ENCODE assay signal across 1 cellular context in the genomic region with DNA sequence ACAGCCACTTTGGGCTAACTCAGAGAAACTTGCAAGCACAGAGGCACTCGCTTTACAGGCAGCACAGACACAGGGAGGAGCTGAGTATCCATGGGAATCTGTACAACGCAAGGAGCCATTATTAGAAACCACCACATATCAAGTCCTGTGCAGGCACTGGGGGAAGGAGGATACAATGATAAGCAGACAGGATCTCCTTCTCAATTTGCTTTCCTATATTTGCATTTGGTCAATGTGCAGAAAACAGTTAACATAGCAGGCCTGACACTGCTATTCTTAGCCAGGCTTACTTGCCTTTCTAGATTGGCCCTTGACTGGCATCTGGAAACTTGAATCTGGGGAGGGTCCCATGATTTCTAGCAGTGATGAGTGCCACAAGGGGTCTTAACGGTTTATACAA.
TF ChIP-seq lines count a peak whose summit lies in the region.

No MANE protein-coding gene starts in this region.

TF ChIP-seq in K562, 482 proteins besides CTCF, POLR2A, EP300 and RAD21 (continued from another document and continues in another):
- TF ChIP-seq, protein P1, sequence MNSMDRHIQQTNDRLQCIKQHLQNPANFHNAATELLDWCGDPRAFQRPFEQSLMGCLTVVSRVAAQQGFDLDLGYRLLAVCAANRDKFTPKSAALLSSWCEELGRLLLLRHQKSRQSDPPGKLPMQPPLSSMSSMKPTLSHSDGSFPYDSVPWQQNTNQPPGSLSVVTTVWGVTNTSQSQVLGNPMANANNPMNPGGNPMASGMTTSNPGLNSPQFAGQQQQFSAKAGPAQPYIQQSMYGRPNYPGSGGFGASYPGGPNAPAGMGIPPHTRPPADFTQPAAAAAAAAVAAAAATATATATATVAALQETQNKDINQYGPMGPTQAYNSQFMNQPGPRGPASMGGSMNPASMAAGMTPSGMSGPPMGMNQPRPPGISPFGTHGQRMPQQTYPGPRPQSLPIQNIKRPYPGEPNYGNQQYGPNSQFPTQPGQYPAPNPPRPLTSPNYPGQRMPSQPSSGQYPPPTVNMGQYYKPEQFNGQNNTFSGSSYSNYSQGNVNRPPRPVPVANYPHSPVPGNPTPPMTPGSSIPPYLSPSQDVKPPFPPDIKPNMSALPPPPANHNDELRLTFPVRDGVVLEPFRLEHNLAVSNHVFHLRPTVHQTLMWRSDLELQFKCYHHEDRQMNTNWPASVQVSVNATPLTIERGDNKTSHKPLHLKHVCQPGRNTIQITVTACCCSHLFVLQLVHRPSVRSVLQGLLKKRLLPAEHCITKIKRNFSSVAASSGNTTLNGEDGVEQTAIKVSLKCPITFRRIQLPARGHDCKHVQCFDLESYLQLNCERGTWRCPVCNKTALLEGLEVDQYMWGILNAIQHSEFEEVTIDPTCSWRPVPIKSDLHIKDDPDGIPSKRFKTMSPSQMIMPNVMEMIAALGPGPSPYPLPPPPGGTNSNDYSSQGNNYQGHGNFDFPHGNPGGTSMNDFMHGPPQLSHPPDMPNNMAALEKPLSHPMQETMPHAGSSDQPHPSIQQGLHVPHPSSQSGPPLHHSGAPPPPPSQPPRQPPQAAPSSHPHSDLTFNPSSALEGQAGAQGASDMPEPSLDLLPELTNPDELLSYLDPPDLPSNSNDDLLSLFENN (IDR thresholded peaks at IDR 0.05; ENCODE audit: low read depth in 2 of 2, low read length in 2 of 2) = peak in 1 of 2 experiments; percentile 99; a peak in 2 of 4 replicates
- peak; percentile 95 for TF ChIP-seq DACH1 (IDR thresholded peaks at IDR 0.05; ENCODE audit: partially characterized antibody)
- TF ChIP-seq MCM5 (IDR thresholded peaks at IDR 0.05; ENCODE audit: low read depth) = no peak
- peak in 1 of 2 experiments; percentile 62; a peak in 2 of 4 replicates for TF ChIP-seq MAZ (CRISPR knock-in tag; conservative IDR thresholded peaks at IDR 0.05 in 1 of 2, IDR thresholded peaks at IDR 0.05 in 1 of 2)
- TF ChIP-seq SMAD4 (CRISPR knock-in tag; conservative IDR thresholded peaks at IDR 0.05) = peak; percentile 95
- TF ChIP-seq ZNF121 (CRISPR knock-in tag; conservative IDR thresholded peaks at IDR 0.05) = no peak
- no peak for TF ChIP-seq ESRRB (CRISPR knock-in tag; IDR thresholded peaks at IDR 0.05; ENCODE audit: borderline replicate concordance)
- no peak for TF ChIP-seq BRD4 (IDR thresholded peaks at IDR 0.05)
- TF ChIP-seq, protein P2, sequence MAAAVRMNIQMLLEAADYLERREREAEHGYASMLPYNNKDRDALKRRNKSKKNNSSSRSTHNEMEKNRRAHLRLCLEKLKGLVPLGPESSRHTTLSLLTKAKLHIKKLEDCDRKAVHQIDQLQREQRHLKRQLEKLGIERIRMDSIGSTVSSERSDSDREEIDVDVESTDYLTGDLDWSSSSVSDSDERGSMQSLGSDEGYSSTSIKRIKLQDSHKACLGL (CRISPR knock-in tag; IDR thresholded peaks at IDR 0.05; ENCODE audit: borderline replicate concordance, poor library complexity, severe bottlenecking) = no peak
- TF ChIP-seq, protein P3, sequence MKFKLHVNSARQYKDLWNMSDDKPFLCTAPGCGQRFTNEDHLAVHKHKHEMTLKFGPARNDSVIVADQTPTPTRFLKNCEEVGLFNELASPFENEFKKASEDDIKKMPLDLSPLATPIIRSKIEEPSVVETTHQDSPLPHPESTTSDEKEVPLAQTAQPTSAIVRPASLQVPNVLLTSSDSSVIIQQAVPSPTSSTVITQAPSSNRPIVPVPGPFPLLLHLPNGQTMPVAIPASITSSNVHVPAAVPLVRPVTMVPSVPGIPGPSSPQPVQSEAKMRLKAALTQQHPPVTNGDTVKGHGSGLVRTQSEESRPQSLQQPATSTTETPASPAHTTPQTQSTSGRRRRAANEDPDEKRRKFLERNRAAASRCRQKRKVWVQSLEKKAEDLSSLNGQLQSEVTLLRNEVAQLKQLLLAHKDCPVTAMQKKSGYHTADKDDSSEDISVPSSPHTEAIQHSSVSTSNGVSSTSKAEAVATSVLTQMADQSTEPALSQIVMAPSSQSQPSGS (CRISPR knock-in tag; IDR thresholded peaks at IDR 0.05) = no peak
- TF ChIP-seq RBM25 (IDR thresholded peaks at IDR 0.05; ENCODE audit: low read depth, low read length, severe bottlenecking) = no peak
- no peak for TF ChIP-seq THRAP3 (IDR thresholded peaks at IDR 0.05; ENCODE audit: borderline replicate concordance)
- peak; percentile 41 for TF ChIP-seq PHF20 (IDR thresholded peaks at IDR 0.05; ENCODE audit: partially characterized antibody)
- TF ChIP-seq PYGO2 (tag; IDR thresholded peaks at IDR 0.05) = no peak
- TF ChIP-seq ZNF586 (CRISPR knock-in tag; conservative IDR thresholded peaks at IDR 0.05) = no peak
- TF ChIP-seq TFAM (CRISPR knock-in tag; conservative IDR thresholded peaks at IDR 0.05) = no peak
- TF ChIP-seq, protein P4, sequence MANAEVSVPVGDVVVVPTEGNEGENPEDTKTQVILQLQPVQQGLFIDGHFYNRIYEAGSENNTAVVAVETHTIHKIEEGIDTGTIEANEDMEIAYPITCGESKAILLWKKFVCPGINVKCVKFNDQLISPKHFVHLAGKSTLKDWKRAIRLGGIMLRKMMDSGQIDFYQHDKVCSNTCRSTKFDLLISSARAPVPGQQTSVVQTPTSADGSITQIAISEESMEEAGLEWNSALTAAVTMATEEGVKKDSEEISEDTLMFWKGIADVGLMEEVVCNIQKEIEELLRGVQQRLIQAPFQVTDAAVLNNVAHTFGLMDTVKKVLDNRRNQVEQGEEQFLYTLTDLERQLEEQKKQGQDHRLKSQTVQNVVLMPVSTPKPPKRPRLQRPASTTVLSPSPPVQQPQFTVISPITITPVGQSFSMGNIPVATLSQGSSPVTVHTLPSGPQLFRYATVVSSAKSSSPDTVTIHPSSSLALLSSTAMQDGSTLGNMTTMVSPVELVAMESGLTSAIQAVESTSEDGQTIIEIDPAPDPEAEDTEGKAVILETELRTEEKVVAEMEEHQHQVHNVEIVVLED (CRISPR knock-in tag; IDR thresholded peaks at IDR 0.05) = no peak
- no peak for TF ChIP-seq PHTF2 (CRISPR knock-in tag; IDR thresholded peaks at IDR 0.05)
- TF ChIP-seq ZNF583 (CRISPR knock-in tag; IDR thresholded peaks at IDR 0.05) = no peak
- TF ChIP-seq CCNT2 (IDR thresholded peaks at IDR 0.05; ENCODE audit: borderline replicate concordance, extremely low read depth, insufficient read length, low read depth, low read length) = peak; percentile 95
- TF ChIP-seq NR2F6 (CRISPR knock-in tag; IDR thresholded peaks at IDR 0.05) = no peak
- TF ChIP-seq DPF2 (IDR thresholded peaks at IDR 0.05) = peak; percentile 98
- TF ChIP-seq ZNF133 (CRISPR knock-in tag; IDR thresholded peaks at IDR 0.05) = no peak
- TF ChIP-seq, protein P5, sequence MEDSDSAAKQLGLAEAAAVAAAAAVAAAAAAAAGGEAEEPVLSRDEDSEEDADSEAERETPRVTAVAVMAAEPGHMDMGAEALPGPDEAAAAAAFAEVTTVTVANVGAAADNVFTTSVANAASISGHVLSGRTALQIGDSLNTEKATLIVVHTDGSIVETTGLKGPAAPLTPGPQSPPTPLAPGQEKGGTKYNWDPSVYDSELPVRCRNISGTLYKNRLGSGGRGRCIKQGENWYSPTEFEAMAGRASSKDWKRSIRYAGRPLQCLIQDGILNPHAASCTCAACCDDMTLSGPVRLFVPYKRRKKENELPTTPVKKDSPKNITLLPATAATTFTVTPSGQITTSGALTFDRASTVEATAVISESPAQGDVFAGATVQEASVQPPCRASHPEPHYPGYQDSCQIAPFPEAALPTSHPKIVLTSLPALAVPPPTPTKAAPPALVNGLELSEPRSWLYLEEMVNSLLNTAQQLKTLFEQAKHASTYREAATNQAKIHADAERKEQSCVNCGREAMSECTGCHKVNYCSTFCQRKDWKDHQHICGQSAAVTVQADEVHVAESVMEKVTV (CRISPR knock-in tag; IDR thresholded peaks at IDR 0.05) = no peak
- TF ChIP-seq E2F3 (CRISPR knock-in tag; IDR thresholded peaks at IDR 0.05) = no peak
- TF ChIP-seq MYNN (IDR thresholded peaks at IDR 0.05) = peak; percentile 84
- TF ChIP-seq MYNN (CRISPR knock-in tag; IDR thresholded peaks at IDR 0.05) = no peak
- TF ChIP-seq, protein P6, sequence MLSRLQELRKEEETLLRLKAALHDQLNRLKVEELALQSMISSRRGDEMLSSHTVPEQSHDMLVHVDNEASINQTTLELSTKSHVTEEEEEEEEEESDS (CRISPR knock-in tag; IDR thresholded peaks at IDR 0.05) = no peak
- TF ChIP-seq FIP1L1 (IDR thresholded peaks at IDR 0.05; ENCODE audit: low read depth, low read length, poor library complexity, severe bottlenecking) = no peak
- TF ChIP-seq, protein P7, sequence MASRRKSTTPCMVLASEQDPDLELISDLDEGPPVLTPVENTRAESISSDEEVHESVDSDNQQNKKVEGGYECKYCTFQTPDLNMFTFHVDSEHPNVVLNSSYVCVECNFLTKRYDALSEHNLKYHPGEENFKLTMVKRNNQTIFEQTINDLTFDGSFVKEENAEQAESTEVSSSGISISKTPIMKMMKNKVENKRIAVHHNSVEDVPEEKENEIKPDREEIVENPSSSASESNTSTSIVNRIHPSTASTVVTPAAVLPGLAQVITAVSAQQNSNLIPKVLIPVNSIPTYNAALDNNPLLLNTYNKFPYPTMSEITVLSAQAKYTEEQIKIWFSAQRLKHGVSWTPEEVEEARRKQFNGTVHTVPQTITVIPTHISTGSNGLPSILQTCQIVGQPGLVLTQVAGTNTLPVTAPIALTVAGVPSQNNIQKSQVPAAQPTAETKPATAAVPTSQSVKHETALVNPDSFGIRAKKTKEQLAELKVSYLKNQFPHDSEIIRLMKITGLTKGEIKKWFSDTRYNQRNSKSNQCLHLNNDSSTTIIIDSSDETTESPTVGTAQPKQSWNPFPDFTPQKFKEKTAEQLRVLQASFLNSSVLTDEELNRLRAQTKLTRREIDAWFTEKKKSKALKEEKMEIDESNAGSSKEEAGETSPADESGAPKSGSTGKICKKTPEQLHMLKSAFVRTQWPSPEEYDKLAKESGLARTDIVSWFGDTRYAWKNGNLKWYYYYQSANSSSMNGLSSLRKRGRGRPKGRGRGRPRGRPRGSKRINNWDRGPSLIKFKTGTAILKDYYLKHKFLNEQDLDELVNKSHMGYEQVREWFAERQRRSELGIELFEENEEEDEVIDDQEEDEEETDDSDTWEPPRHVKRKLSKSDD (conservative IDR thresholded peaks at IDR 0.05; ENCODE audit: low read length) = no peak
- peak; percentile 97 for TF ChIP-seq RNF2 (IDR thresholded peaks at IDR 0.05)
- TF ChIP-seq TCFL5 (CRISPR knock-in tag; conservative IDR thresholded peaks at IDR 0.05) = no peak
- TF ChIP-seq HNRNPLL (IDR thresholded peaks at IDR 0.05; ENCODE audit: low read depth, low read length, poor library complexity, severe bottlenecking) = no peak
- no peak for TF ChIP-seq MCM2 (IDR thresholded peaks at IDR 0.05; ENCODE audit: low read depth)
- TF ChIP-seq, protein P8, sequence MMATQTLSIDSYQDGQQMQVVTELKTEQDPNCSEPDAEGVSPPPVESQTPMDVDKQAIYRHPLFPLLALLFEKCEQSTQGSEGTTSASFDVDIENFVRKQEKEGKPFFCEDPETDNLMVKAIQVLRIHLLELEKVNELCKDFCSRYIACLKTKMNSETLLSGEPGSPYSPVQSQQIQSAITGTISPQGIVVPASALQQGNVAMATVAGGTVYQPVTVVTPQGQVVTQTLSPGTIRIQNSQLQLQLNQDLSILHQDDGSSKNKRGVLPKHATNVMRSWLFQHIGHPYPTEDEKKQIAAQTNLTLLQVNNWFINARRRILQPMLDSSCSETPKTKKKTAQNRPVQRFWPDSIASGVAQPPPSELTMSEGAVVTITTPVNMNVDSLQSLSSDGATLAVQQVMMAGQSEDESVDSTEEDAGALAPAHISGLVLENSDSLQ (IDR thresholded peaks at IDR 0.05) = peak; percentile 75
- TF ChIP-seq RFX5 (IDR thresholded peaks at IDR 0.05; ENCODE audit: low read depth, low read length) = no peak
- TF ChIP-seq ZNF12 (CRISPR knock-in tag; IDR thresholded peaks at IDR 0.05) = no peak
- TF ChIP-seq, protein P9, sequence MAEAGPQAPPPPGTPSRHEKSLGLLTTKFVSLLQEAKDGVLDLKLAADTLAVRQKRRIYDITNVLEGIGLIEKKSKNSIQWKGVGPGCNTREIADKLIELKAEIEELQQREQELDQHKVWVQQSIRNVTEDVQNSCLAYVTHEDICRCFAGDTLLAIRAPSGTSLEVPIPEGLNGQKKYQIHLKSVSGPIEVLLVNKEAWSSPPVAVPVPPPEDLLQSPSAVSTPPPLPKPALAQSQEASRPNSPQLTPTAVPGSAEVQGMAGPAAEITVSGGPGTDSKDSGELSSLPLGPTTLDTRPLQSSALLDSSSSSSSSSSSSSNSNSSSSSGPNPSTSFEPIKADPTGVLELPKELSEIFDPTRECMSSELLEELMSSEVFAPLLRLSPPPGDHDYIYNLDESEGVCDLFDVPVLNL (CRISPR knock-in tag; IDR thresholded peaks at IDR 0.05; ENCODE audit: low read depth) = no peak
- no peak for TF ChIP-seq MED1 (CRISPR knock-in tag; IDR thresholded peaks at IDR 0.05; ENCODE audit: borderline replicate concordance)
- peak; percentile 99 for TF ChIP-seq MTA2 (IDR thresholded peaks at IDR 0.05; ENCODE audit: low read depth)
- TF ChIP-seq CHD4 (IDR thresholded peaks at IDR 0.05; ENCODE audit: insufficient read depth, insufficient replicate concordance, low read depth, low read length, poor library complexity, severe bottlenecking) = no peak
- TF ChIP-seq ZNF140 (CRISPR knock-in tag; IDR thresholded peaks at IDR 0.05) = no peak
- TF ChIP-seq BMI1 (IDR thresholded peaks at IDR 0.05; ENCODE audit: low read length) = no peak; the same call in 1 of the 2 replicates
- TF ChIP-seq ZNF184 (CRISPR knock-in tag; IDR thresholded peaks at IDR 0.05) = no peak
- no peak for TF ChIP-seq TRIM28 (IDR thresholded peaks at IDR 0.05)
- TF ChIP-seq ATF1 (CRISPR knock-in tag; IDR thresholded peaks at IDR 0.05) = no peak
- TF ChIP-seq ATF1 (tag; IDR thresholded peaks at IDR 0.05) = peak; percentile 35; the same call in 1 of the 2 replicates
- peak; percentile 80 for TF ChIP-seq RFX1 (IDR thresholded peaks at IDR 0.05)
- peak; percentile 90 for TF ChIP-seq DMBX1 (CRISPR knock-in tag; IDR thresholded peaks at IDR 0.05; ENCODE audit: borderline replicate concordance)
- TF ChIP-seq FOXK2 (conservative IDR thresholded peaks at IDR 0.05 in 1 of 2, IDR thresholded peaks at IDR 0.05 in 1 of 2; ENCODE audit: low read depth in 2 of 2) = peak; percentile 26 to 45; a peak in 1 of 4 replicates
- no peak for TF ChIP-seq ZBTB7A (IDR thresholded peaks at IDR 0.05; ENCODE audit: borderline replicate concordance, control insufficient read depth, low read depth, low read length)
- TF ChIP-seq HMGN3 (IDR thresholded peaks at IDR 0.05; ENCODE audit: borderline replicate concordance, extremely low read depth, insufficient read length, low read depth, low read length) = peak; percentile 89
- no peak for TF ChIP-seq EHMT2 (IDR thresholded peaks at IDR 0.05)
- TF ChIP-seq, protein P10, sequence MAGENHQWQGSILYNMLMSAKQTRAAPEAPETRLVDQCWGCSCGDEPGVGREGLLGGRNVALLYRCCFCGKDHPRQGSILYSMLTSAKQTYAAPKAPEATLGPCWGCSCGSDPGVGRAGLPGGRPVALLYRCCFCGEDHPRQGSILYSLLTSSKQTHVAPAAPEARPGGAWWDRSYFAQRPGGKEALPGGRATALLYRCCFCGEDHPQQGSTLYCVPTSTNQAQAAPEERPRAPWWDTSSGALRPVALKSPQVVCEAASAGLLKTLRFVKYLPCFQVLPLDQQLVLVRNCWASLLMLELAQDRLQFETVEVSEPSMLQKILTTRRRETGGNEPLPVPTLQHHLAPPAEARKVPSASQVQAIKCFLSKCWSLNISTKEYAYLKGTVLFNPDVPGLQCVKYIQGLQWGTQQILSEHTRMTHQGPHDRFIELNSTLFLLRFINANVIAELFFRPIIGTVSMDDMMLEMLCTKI (IDR thresholded peaks at IDR 0.05; ENCODE audit: partially characterized antibody) = no peak
